19 cellular contexts compared by ENCODE assay signal in genomic region chrX:334971-335757, GRCh38.
"Had no signal": no experiment of that assay in that cellular context is flagged by ENCODE, and none has a peak within 500 bp of the region (broad histone marks: within the 10 kb centered on the region; RNA-seq: fewer than 3 reads in every experiment).

No MANE protein-coding gene starts in this region.

- ATAC-seq: activated CD4-positive, CD25-positive, alpha-beta regulatory T cell treated with anti-CD3 and anti-CD28 coated beads, Interleukin-2, amount 50 U/mL, for 24 hours; activated CD8-positive, alpha-beta T cell treated with anti-CD3 and anti-CD28 coated beads, Interleukin-2, amount 10 ng/mL, durations not matched to agents 7 days and 5 days; activated T-cell treated with anti-CD3 and anti-CD28 coated beads, Interleukin-2, amount 50 U/mL, for 72 hours; effector memory CD8-positive, alpha-beta T cell; left lobe of liver; naive thymus-derived CD4-positive, alpha-beta T cell; stimulated activated naive CD8-positive, alpha-beta T cell treated with anti-CD3 and anti-CD28 coated beads, Interleukin-15, amount 100 ng/mL, for 72 hours had no signal

- H3K9me3 Mint-ChIP-seq: activated CD4-positive, alpha-beta T cell treated with anti-CD3 and anti-CD28 coated beads, Interleukin-2, amount 10 ng/mL, durations not matched to agents 7 days and 5 days; activated T-cell treated with anti-CD3 and anti-CD28 coated beads, Interleukin-2, amount 50 U/mL, for 72 hours; effector memory CD8-positive, alpha-beta T cell; naive thymus-derived CD4-positive, alpha-beta T cell; stimulated activated naive CD8-positive, alpha-beta T cell treated with anti-CD3 and anti-CD28 coated beads, Interleukin-15, amount 100 ng/mL, for 72 hours had no signal

- H3K9me3 ChIP-seq: adrenal gland, suprapubic skin, transverse colon had no signal

- H3K27ac ChIP-seq: adrenal gland, parathyroid adenoma, skin epidermis, suprapubic skin, transverse colon had no signal

- H3K4me3 Mint-ChIP-seq: activated CD4-positive, alpha-beta T cell treated with anti-CD3 and anti-CD28 coated beads, Interleukin-2, amount 10 ng/mL, durations not matched to agents 7 days and 5 days; activated CD8-positive, alpha-beta T cell treated with anti-CD3 and anti-CD28 coated beads, Interleukin-2, amount 10 ng/mL, durations not matched to agents 7 days and 5 days; activated T-cell treated with anti-CD3 and anti-CD28 coated beads, Interleukin-2, amount 50 U/mL, for 72 hours; effector memory CD8-positive, alpha-beta T cell; naive thymus-derived CD4-positive, alpha-beta T cell; stimulated activated naive CD8-positive, alpha-beta T cell treated with anti-CD3 and anti-CD28 coated beads, Interleukin-15, amount 100 ng/mL, for 72 hours had no signal

- H3K27ac Mint-ChIP-seq: activated CD4-positive, alpha-beta T cell treated with anti-CD3 and anti-CD28 coated beads, Interleukin-2, amount 10 ng/mL, durations not matched to agents 7 days and 5 days; activated CD8-positive, alpha-beta T cell treated with anti-CD3 and anti-CD28 coated beads, Interleukin-2, amount 10 ng/mL, durations not matched to agents 7 days and 5 days; activated T-cell treated with anti-CD3 and anti-CD28 coated beads, Interleukin-2, amount 50 U/mL, for 72 hours; effector memory CD8-positive, alpha-beta T cell; stimulated activated naive CD8-positive, alpha-beta T cell treated with anti-CD3 and anti-CD28 coated beads, Interleukin-15, amount 100 ng/mL, for 72 hours had no signal

- H3K36me3 ChIP-seq: adrenal gland, transverse colon had no signal

- H3K27me3 Mint-ChIP-seq: stimulated activated naive CD8-positive, alpha-beta T cell treated with anti-CD3 and anti-CD28 coated beads, Interleukin-15, amount 100 ng/mL, for 72 hours had no signal

- H3K4me3 ChIP-seq: adrenal gland, skin epidermis, suprapubic skin, transverse colon had no signal

- DNase-seq: activated CD8-positive, alpha-beta T cell treated with anti-CD3 and anti-CD28 coated beads, Interleukin-2, amount 10 ng/mL, durations not matched to agents 7 days and 5 days; activated effector memory CD4-positive, alpha-beta T cell treated with anti-CD3 and anti-CD28 coated beads, Interleukin-2, amount 50 U/mL, for 16 hours; activated T-cell treated with anti-CD3 and anti-CD28 coated beads, Interleukin-2, amount 50 U/mL, for 72 hours; adrenal gland; effector memory CD8-positive, alpha-beta T cell; hippocampal formation; islet precursor cell; mesendoderm; naive thymus-derived CD4-positive, alpha-beta T cell; stimulated activated CD4-positive, alpha-beta T cell treated with anti-CD3 and anti-CD28 coated beads, Interleukin-4, amount 100 ng/mL, for 1 hour; stimulated activated naive CD8-positive, alpha-beta T cell treated with anti-CD3 and anti-CD28 coated beads, Interleukin-15, amount 100 ng/mL, for 72 hours; T1000; transverse colon had no signal

- H3K4me1 Mint-ChIP-seq: activated CD4-positive, alpha-beta T cell treated with anti-CD3 and anti-CD28 coated beads, Interleukin-2, amount 10 ng/mL, durations not matched to agents 7 days and 5 days had no signal

- H3K4me1 ChIP-seq: parathyroid adenoma had no signal
